7 cellular contexts compared by ENCODE assay signal in genomic region chr7:55887786-55888185, GRCh38. TPM values are rescaled to one million over a fixed set of nuclear protein-coding genes. Genes with fewer than 3 reads are reported as not detected.
DNase-seq lines count a peak whose midpoint lies in the region; FAIRE-seq and TF ChIP-seq lines count a peak whose summit lies in the region.

No MANE protein-coding gene starts in this region.

- FAIRE-seq in GM12891 (lab: Jason Lieb, UNC): no peak

- WGBS in thymus: 2% methylated on average over 17 of the region's 45 CpGs

- H3K4me3 ChIP-seq in MG63 (peak overlapping the region; percentile 53), ascending aorta (peak overlapping the region; percentile 59 to 75), thymus (ENCODE audit: low read length) (peak overlapping the region; percentile 95)

- no peaks in the 10 kb centered on the region for H3K36me3 ChIP-seq in MG63
- H3K36me3 ChIP-seq in ascending aorta: no peaks in the 10 kb centered on the region
- H3K36me3 ChIP-seq in thymus (ENCODE audit: control insufficient read depth, insufficient read depth): no peaks in the 10 kb centered on the region

- peak; percentile 14 for DNase-seq in GM12891 (ENCODE audit: insufficient read length, low spot score)
- DNase-seq in MG63: no peak
- no peak for DNase-seq in ascending aorta (ENCODE audit: low spot score in 2 of 2)
- peak; percentile 9 for DNase-seq in kidney tubule cell (ENCODE audit: low spot score)
- no peak for DNase-seq in NCI-H1436 (lab: John Stamatoyannopoulos, UW)
- DNase-seq in foreskin melanocyte: no peak

- TF ChIP-seq POLR2A in GM12891 (IDR thresholded peaks at IDR 0.05; ENCODE audit: low read depth, low read length): no peak

- no peak for TF ChIP-seq CTCF in ascending aorta (IDR thresholded peaks at IDR 0.05)

- H3K4me1 ChIP-seq in ascending aorta (peaks cover 0 to 8% of the 10 kb centered on the region in 2 donors), thymus (ENCODE audit: control insufficient read depth, insufficient read depth, low read length) (no peaks in the 10 kb centered on the region)

- H3K27ac ChIP-seq in ascending aorta (peak overlapping the region in 1 of 2 donors; percentile 65), thymus (ENCODE audit: low read depth) (peak overlapping the region; percentile 42)

- H3K9me3 ChIP-seq in MG63 (no peaks in the 10 kb centered on the region), ascending aorta (no peaks in the 10 kb centered on the region), thymus (ENCODE audit: control insufficient read depth) (no peaks in the 10 kb centered on the region)

- intact Hi-C loops in ascending aorta (cut with DNase I): loop anchor here (1.0 to 10.0 kb wide), 8 partner anchors 77 to 1133 kb away; partner anchors contain the start of genes CCT6A, CHCHD2, LANCL2 and NIPSNAP2

- no peaks in the 10 kb centered on the region for H3K27me3 ChIP-seq in MG63
- H3K27me3 ChIP-seq in ascending aorta: no peaks in the 10 kb centered on the region
- H3K27me3 ChIP-seq in thymus (ENCODE audit: control insufficient read depth, insufficient read depth): no peaks in the 10 kb centered on the region

TF ChIP-seq in GM12891, 5 proteins besides CTCF, POLR2A, EP300 and RAD21:
- TF ChIP-seq POU2F2 (IDR thresholded peaks at IDR 0.05; ENCODE audit: low read depth, low read length): no peak
- TF ChIP-seq TAF1 (IDR thresholded peaks at IDR 0.05; ENCODE audit: low read depth, low read length): no peak
- TF ChIP-seq POLR2AphosphoS5 (IDR thresholded peaks at IDR 0.05; ENCODE audit: low read depth, low read length): no peak
- TF ChIP-seq PAX5 (IDR thresholded peaks at IDR 0.05; ENCODE audit: insufficient read depth, low read length, severe bottlenecking): no peak
- TF ChIP-seq SPI1 (IDR thresholded peaks at IDR 0.05; ENCODE audit: low read depth, low read length): no peak

RNA-seq across cellular contexts. Expression of gene ZNF713, which starts 0.5 kb away (rescaled TPM):
- 0.82 TPM for polyA plus RNA-seq in GM12891 (2012; ENCODE audit: low read depth, missing spikeins)
- 0.79 and 3.9 TPM in 2 replicates for total RNA-seq in MG63 (2014; rRNA removed; shearing (Covaris generic); ENCODE audit: low replicate concordance)
- 4.5 TPM for total RNA-seq in ascending aorta
- 2.3 TPM for polyA plus RNA-seq in thymus

RNA-seq across cellular contexts. Expression of gene SEPTIN14, which starts 25.2 kb away (rescaled TPM):
- polyA plus RNA-seq in GM12891 (2012; ENCODE audit: low read depth, missing spikeins): not detected
- not detected in 2 replicates for total RNA-seq in MG63 (2014; rRNA removed; shearing (Covaris generic); ENCODE audit: low replicate concordance)
- not detected for total RNA-seq in ascending aorta
- under 0.01 TPM for polyA plus RNA-seq in thymus

Comparison
In these comparisons a context has a peak if more than half of its experiments do, and no peak if none do; other contexts are left out.
1. DNase-seq: peak in GM12891 (single experiment) and kidney tubule cell (single experiment); none in MG63 (single experiment), ascending aorta (0 of 2), NCI-H1436 (single experiment) and foreskin melanocyte (single experiment).
2. Peak in every context shown above with its lines, with median percentiles within 50 percentile points of each other: H3K4me3 ChIP-seq.